Comparison of ENCODE assay signal across 14 cellular contexts in genomic region chr7:377069-378040, GRCh38.
DNase-seq lines count a peak whose midpoint lies in the region; ATAC-seq and TF ChIP-seq lines count a peak whose summit lies in the region.
"Had no signal": no experiment of that assay in that cellular context is flagged by ENCODE, and none has a peak within 500 bp of the region (broad histone marks: within the 10 kb centered on the region; RNA-seq: fewer than 3 reads in every experiment).

No MANE protein-coding gene starts in this region.

- intact Hi-C loops in stomach (cut with DNase I; ENCODE audit: low total_unique reads): no loop called here

- TF ChIP-seq POLR2A in stomach (IDR thresholded peaks at IDR 0.05): no peak

- peaks cover 7% of the 10 kb centered on the region; the same call in 1 of the 2 replicates for H3K27me3 Mint-ChIP-seq in WTC11 (ENCODE audit: low read depth)

- TF ChIP-seq CTCF in WTC11 (IDR thresholded peaks at IDR 0.05) (no peak), stomach (IDR thresholded peaks at IDR 0.05) (no peak)

- H3K27me3 ChIP-seq in stomach: peaks cover 0 to 62% (median 22%) of the 10 kb centered on the region in 3 donors

- no peaks in the 10 kb centered on the region for H3K36me3 ChIP-seq in stomach

- TF ChIP-seq EP300 in stomach (IDR thresholded peaks at IDR 0.05): no peak

- peak overlapping the region in 1 of 5 donors; percentile 7 for H3K27ac ChIP-seq in stomach
- H3K27ac ChIP-seq: HL-60 had no signal

- POLR2A ChIA-PET in WTC11 (lab: Charles Lee): no interaction called here

- peak; percentile 59 for DNase-seq in activated effector memory CD4-positive, alpha-beta T cell treated with anti-CD3 and anti-CD28 coated beads, Interleukin-2, amount 50 U/mL, for 16 hours
- no peak for DNase-seq in activated effector memory CD4-positive, alpha-beta T cell treated with Interleukin-2 at 50 U/mL for 16 hours
- peak; percentile 15 for DNase-seq in WTC11 (ENCODE audit: low spot score)
- peak; percentile 21 for DNase-seq in iPS-NIHi7 (ENCODE audit: extremely low spot score)
- peak; percentile 42 for DNase-seq in stomach
- DNase-seq in DMS 273 (lab: John Stamatoyannopoulos, UW; ENCODE audit: unreplicated experiment): no peak
- no peak for DNase-seq in superior temporal gyrus (ENCODE audit: extremely low spot score)
- no peak for DNase-seq in DMS114 treated with DMSO at 0.1 percent for 48 hours (lab: John Stamatoyannopoulos, UW; ENCODE audit: unreplicated experiment)
- DNase-seq: activated CD4-positive, alpha-beta T cell treated with anti-CD3 and anti-CD28 coated beads, Interleukin-2, amount 50 U/mL, for 48 hours; GOT3; NCI-H187; NCI-H82; T-helper 9 cell had no signal

- peaks cover 5% of the 10 kb centered on the region for H3K4me1 Mint-ChIP-seq in WTC11

- no peak for ATAC-seq in WTC11

- H3K36me3 Mint-ChIP-seq in WTC11: no peaks in the 10 kb centered on the region

- peaks cover 32 to 64% (median 57%) of the 10 kb centered on the region in 4 donors for H3K4me1 ChIP-seq in stomach

- WGBS in stomach, 5 donors: 57 to 72% (median 63%) methylated on average over 27 to 35 of the region's 35 CpGs

- H3K4me3 ChIP-seq in stomach: no peak overlapping the region

- no peaks in the 10 kb centered on the region for H3K9me3 Mint-ChIP-seq in WTC11

- H3K4me3 Mint-ChIP-seq in WTC11: no peak overlapping the region

- CTCF ChIA-PET in WTC11 (lab: Charles Lee): interaction anchor here (1.7 kb wide), 1 partner anchor 56 kb away, joined by 4 read pairs; no protein-coding TSS in a partner anchor

- no peak overlapping the region for H3K27ac Mint-ChIP-seq in WTC11

- no peaks in the 10 kb centered on the region for H3K9me3 ChIP-seq in stomach

TF ChIP-seq in WTC11, 78 proteins besides CTCF, POLR2A, EP300 and RAD21:
- no peak for TF ChIP-seq TP53 (CRISPR knock-in tag; IDR thresholded peaks at IDR 0.05)
- no peak for TF ChIP-seq RELA (CRISPR knock-in tag; IDR thresholded peaks at IDR 0.05; ENCODE audit: borderline replicate concordance)
- TF ChIP-seq, protein P1, sequence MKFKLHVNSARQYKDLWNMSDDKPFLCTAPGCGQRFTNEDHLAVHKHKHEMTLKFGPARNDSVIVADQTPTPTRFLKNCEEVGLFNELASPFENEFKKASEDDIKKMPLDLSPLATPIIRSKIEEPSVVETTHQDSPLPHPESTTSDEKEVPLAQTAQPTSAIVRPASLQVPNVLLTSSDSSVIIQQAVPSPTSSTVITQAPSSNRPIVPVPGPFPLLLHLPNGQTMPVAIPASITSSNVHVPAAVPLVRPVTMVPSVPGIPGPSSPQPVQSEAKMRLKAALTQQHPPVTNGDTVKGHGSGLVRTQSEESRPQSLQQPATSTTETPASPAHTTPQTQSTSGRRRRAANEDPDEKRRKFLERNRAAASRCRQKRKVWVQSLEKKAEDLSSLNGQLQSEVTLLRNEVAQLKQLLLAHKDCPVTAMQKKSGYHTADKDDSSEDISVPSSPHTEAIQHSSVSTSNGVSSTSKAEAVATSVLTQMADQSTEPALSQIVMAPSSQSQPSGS (CRISPR knock-in tag; IDR thresholded peaks at IDR 0.05; ENCODE audit: borderline replicate concordance, low read depth): no peak
- no peak for TF ChIP-seq ATF1 (CRISPR knock-in tag; IDR thresholded peaks at IDR 0.05)
- no peak for TF ChIP-seq ZNF121 (CRISPR knock-in tag; IDR thresholded peaks at IDR 0.05)
- TF ChIP-seq FOXP1 (CRISPR knock-in tag; IDR thresholded peaks at IDR 0.05; ENCODE audit: borderline replicate concordance): no peak
- no peak for TF ChIP-seq FOXK1 (CRISPR knock-in tag; IDR thresholded peaks at IDR 0.05)
- TF ChIP-seq MLX (CRISPR knock-in tag; IDR thresholded peaks at IDR 0.05): no peak
- no peak for TF ChIP-seq ZNF423 (CRISPR knock-in tag; IDR thresholded peaks at IDR 0.05)
- TF ChIP-seq, protein P2, sequence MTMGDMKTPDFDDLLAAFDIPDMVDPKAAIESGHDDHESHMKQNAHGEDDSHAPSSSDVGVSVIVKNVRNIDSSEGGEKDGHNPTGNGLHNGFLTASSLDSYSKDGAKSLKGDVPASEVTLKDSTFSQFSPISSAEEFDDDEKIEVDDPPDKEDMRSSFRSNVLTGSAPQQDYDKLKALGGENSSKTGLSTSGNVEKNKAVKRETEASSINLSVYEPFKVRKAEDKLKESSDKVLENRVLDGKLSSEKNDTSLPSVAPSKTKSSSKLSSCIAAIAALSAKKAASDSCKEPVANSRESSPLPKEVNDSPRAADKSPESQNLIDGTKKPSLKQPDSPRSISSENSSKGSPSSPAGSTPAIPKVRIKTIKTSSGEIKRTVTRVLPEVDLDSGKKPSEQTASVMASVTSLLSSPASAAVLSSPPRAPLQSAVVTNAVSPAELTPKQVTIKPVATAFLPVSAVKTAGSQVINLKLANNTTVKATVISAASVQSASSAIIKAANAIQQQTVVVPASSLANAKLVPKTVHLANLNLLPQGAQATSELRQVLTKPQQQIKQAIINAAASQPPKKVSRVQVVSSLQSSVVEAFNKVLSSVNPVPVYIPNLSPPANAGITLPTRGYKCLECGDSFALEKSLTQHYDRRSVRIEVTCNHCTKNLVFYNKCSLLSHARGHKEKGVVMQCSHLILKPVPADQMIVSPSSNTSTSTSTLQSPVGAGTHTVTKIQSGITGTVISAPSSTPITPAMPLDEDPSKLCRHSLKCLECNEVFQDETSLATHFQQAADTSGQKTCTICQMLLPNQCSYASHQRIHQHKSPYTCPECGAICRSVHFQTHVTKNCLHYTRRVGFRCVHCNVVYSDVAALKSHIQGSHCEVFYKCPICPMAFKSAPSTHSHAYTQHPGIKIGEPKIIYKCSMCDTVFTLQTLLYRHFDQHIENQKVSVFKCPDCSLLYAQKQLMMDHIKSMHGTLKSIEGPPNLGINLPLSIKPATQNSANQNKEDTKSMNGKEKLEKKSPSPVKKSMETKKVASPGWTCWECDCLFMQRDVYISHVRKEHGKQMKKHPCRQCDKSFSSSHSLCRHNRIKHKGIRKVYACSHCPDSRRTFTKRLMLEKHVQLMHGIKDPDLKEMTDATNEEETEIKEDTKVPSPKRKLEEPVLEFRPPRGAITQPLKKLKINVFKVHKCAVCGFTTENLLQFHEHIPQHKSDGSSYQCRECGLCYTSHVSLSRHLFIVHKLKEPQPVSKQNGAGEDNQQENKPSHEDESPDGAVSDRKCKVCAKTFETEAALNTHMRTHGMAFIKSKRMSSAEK (CRISPR knock-in tag; IDR thresholded peaks at IDR 0.05; ENCODE audit: borderline replicate concordance): no peak
- TF ChIP-seq CREB1 (CRISPR knock-in tag; IDR thresholded peaks at IDR 0.05): no peak
- TF ChIP-seq GABPB1 (CRISPR knock-in tag; IDR thresholded peaks at IDR 0.05): no peak
- TF ChIP-seq ZNF416 (CRISPR knock-in tag; IDR thresholded peaks at IDR 0.05): no peak
- no peak for TF ChIP-seq GRHL2 (CRISPR knock-in tag; IDR thresholded peaks at IDR 0.05; ENCODE audit: insufficient replicate concordance, severe bottlenecking)
- TF ChIP-seq EMX1 (CRISPR knock-in tag; IDR thresholded peaks at IDR 0.05): no peak
- TF ChIP-seq ELF4 (CRISPR knock-in tag; IDR thresholded peaks at IDR 0.05; ENCODE audit: low read depth): no peak
- TF ChIP-seq, protein P3, sequence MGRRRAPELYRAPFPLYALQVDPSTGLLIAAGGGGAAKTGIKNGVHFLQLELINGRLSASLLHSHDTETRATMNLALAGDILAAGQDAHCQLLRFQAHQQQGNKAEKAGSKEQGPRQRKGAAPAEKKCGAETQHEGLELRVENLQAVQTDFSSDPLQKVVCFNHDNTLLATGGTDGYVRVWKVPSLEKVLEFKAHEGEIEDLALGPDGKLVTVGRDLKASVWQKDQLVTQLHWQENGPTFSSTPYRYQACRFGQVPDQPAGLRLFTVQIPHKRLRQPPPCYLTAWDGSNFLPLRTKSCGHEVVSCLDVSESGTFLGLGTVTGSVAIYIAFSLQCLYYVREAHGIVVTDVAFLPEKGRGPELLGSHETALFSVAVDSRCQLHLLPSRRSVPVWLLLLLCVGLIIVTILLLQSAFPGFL (CRISPR knock-in tag; IDR thresholded peaks at IDR 0.05; ENCODE audit: borderline replicate concordance): no peak
- TF ChIP-seq, protein P4, sequence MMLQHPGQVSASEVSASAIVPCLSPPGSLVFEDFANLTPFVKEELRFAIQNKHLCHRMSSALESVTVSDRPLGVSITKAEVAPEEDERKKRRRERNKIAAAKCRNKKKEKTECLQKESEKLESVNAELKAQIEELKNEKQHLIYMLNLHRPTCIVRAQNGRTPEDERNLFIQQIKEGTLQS (CRISPR knock-in tag; conservative IDR thresholded peaks at IDR 0.05): no peak
TF ChIP-seq in WTC11: peak in this region for 0.

Comparison
In these comparisons a context has a peak if more than half of its experiments do, and no peak if none do; other contexts are left out.
1. DNase-seq: peak in activated effector memory CD4-positive, alpha-beta T cell treated with anti-CD3 and anti-CD28 coated beads, Interleukin-2, amount 50 U/mL, for 16 hours (single experiment), WTC11 (single experiment), iPS-NIHi7 (single experiment) and stomach (single experiment); none in activated effector memory CD4-positive, alpha-beta T cell treated with Interleukin-2 at 50 U/mL for 16 hours (single experiment), DMS 273 (single experiment), superior temporal gyrus (single experiment) and DMS114 treated with DMSO at 0.1 percent for 48 hours (single experiment).